In genomic region chr20:59518881-59519706, GRCh38 we compare ENCODE assay signal across 2 cellular contexts.
TF ChIP-seq lines count a peak whose summit lies in the region.

No MANE protein-coding gene starts in this region.

TF ChIP-seq in IMR-90, 13 proteins besides CTCF, POLR2A, EP300 and RAD21 (continued from another document):
- TF ChIP-seq MXI1 (IDR thresholded peaks at IDR 0.05; ENCODE audit: borderline replicate concordance, low read depth, low read length) = no peak
- TF ChIP-seq FOS (IDR thresholded peaks at IDR 0.05; ENCODE audit: low read depth, low read length) = no peak
- TF ChIP-seq CEBPB (IDR thresholded peaks at IDR 0.05; ENCODE audit: low read depth, low read length) = no peak
- TF ChIP-seq SMC3 (IDR thresholded peaks at IDR 0.05; ENCODE audit: low read depth, low read length) = no peak
- TF ChIP-seq BHLHE40 (IDR thresholded peaks at IDR 0.05; ENCODE audit: low read depth, low read length) = no peak
- no peak for TF ChIP-seq RCOR1 (IDR thresholded peaks at IDR 0.05; ENCODE audit: insufficient replicate concordance, low read length)
- TF ChIP-seq MAFK (IDR thresholded peaks at IDR 0.05; ENCODE audit: low read depth, low read length) = no peak

TF ChIP-seq in K562, 482 proteins besides CTCF, POLR2A, EP300 and RAD21 (continued from another document):
- TF ChIP-seq, protein P1, sequence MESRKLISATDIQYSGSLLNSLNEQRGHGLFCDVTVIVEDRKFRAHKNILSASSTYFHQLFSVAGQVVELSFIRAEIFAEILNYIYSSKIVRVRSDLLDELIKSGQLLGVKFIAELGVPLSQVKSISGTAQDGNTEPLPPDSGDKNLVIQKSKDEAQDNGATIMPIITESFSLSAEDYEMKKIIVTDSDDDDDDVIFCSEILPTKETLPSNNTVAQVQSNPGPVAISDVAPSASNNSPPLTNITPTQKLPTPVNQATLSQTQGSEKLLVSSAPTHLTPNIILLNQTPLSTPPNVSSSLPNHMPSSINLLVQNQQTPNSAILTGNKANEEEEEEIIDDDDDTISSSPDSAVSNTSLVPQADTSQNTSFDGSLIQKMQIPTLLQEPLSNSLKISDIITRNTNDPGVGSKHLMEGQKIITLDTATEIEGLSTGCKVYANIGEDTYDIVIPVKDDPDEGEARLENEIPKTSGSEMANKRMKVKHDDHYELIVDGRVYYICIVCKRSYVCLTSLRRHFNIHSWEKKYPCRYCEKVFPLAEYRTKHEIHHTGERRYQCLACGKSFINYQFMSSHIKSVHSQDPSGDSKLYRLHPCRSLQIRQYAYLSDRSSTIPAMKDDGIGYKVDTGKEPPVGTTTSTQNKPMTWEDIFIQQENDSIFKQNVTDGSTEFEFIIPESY (CRISPR knock-in tag; IDR thresholded peaks at IDR 0.05) = no peak
- TF ChIP-seq GABPB1 (CRISPR knock-in tag; IDR thresholded peaks at IDR 0.05) (no peak), FOXJ2 (tag; IDR thresholded peaks at IDR 0.05) (no peak), THRAP3 (IDR thresholded peaks at IDR 0.05; ENCODE audit: borderline replicate concordance) (no peak), POLR2AphosphoS2 (IDR thresholded peaks at IDR 0.05; ENCODE audit: low read length) (no peak), SP1 (CRISPR knock-in tag; IDR thresholded peaks at IDR 0.05) (no peak), GABPB2 (CRISPR knock-in tag; conservative IDR thresholded peaks at IDR 0.05) (no peak)
